10 cellular contexts compared by ENCODE assay signal in the genomic region with DNA sequence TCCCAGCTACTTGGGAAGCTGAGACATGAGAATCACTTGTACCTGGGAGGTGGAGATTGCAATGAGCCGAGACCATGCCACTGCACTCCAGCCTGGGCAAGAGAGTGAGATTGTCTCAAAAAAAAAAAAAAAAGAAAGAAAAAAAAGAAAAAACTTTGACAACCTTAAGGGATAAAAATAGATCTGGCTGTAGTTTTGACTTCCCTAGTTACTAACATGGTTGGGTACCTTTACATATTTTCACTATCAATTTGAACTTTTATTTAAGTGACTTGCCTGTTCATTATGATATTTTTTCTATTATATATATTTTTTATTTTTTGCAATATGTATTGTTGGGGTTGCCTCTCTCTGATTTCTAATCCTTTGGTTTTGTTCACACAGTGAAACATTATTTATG.
"Had no signal": no experiment of that assay in that cellular context is flagged by ENCODE, and none has a peak within 500 bp of the region (broad histone marks: within the 10 kb centered on the region; RNA-seq: fewer than 3 reads in every experiment).

No MANE protein-coding gene starts in this region.

- H2AFZ ChIP-seq: GM23338 had no signal

- ATAC-seq: GM23338, HCT116, HepG2, K562 had no signal

- H3K4me2 ChIP-seq: GM23338 had no signal

- H3K4me1 ChIP-seq: HAP-1 had no signal

- H3K27ac Mint-ChIP-seq: GM23338, HFFc6 had no signal

- H3K4me1 Mint-ChIP-seq: GM23338 had no signal

- H3K4me3 ChIP-seq: GM23338, HAP-1, K562 had no signal

- H3K27ac ChIP-seq: HL-60 had no signal

- H3K4me3 Mint-ChIP-seq: GM23338, HFFc6 had no signal

- DNase-seq: H7, HFFc6, IMR-90, KG1 had no signal
